8 cellular contexts compared by ENCODE assay signal in the genomic region with DNA sequence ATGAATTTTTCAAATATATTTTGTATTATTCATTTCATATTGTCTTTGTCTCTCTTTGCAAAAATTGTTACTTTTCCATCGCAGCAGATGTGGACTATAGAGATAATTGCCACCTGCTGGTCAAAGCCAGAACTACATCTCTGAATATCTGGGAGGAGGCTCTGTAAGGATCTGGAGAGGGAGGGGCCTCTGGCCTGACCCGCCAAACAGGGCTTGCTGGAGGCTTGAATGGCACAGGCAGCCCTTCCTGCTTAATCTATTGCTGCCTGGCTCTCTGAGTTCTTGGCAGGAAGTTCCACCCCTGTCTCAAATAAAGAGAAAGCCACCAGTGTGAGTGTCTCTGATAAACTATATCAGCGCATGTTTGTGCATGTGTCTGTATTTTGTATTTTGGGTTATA.
DNase-seq lines count a peak whose midpoint lies in the region; ATAC-seq, FAIRE-seq and TF ChIP-seq lines count a peak whose summit lies in the region.

No MANE protein-coding gene starts in this region.

- H3K9me3 ChIP-seq in astrocyte (ENCODE audit: insufficient read depth, low read depth, low read length) = no peaks in the 10 kb centered on the region
- H3K9me3 ChIP-seq in gastrocnemius medialis = no peaks in the 10 kb centered on the region

- H3K4me2 ChIP-seq in astrocyte (ENCODE audit: low read length) = peak overlapping the region; percentile 68

- no peaks in the 10 kb centered on the region for H3K9me3 Mint-ChIP-seq in astrocyte (ENCODE audit: unreplicated experiment)

- in situ Hi-C loops in gastrocnemius medialis (cut with MboI; ENCODE audit: low sequenced_read_pairs in 4 of 4) = loop anchor here in 3 of 4 donors (10.0 to 25.0 kb wide), 4 partner anchors 205 to 387 kb away; a partner anchor contains a TSS

- H3K36me3 ChIP-seq in astrocyte (ENCODE audit: insufficient read depth, low read length) = no peaks in the 10 kb centered on the region
- H3K36me3 ChIP-seq in gastrocnemius medialis = no peaks in the 10 kb centered on the region

- H3K4me3 ChIP-seq in astrocyte (ENCODE audit: insufficient read depth, low read depth, low read length) (no peak overlapping the region), gastrocnemius medialis (no peak overlapping the region)

- peak overlapping the region; percentile 63 for H2AFZ ChIP-seq in astrocyte (ENCODE audit: low read depth, low read length)

- H3K27ac ChIP-seq in astrocyte (ENCODE audit: low read depth, low read length) = no peak overlapping the region
- H3K27ac ChIP-seq in gastrocnemius medialis = no peak overlapping the region

- TF ChIP-seq CTCF in astrocyte (IDR thresholded peaks at IDR 0.05; ENCODE audit: insufficient read depth, low read depth, low read length) (peak; percentile 52), gastrocnemius medialis (IDR thresholded peaks at IDR 0.05 in 4 of 5, conservative IDR thresholded peaks at IDR 0.05 in 1 of 5) (peak; percentile 39 to 69 (median 61))

- intact Hi-C loops in gastrocnemius medialis (cut with DNase I; ENCODE audit: low total_unique reads) = loop anchor here (1.0 to 5.0 kb wide), 2 partner anchors 202 to 384 kb away; no protein-coding TSS in a partner anchor

- H3K36me3 Mint-ChIP-seq in astrocyte (ENCODE audit: low read depth, unreplicated experiment) = no peaks in the 10 kb centered on the region

- H3K27me3 ChIP-seq in astrocyte (ENCODE audit: insufficient read depth, low read length) (no peaks in the 10 kb centered on the region), gastrocnemius medialis (no peaks in the 10 kb centered on the region)

- no peaks in the 10 kb centered on the region for H3K79me2 ChIP-seq in astrocyte (ENCODE audit: insufficient read depth, low read length)

- H3K4me1 ChIP-seq in astrocyte (ENCODE audit: insufficient read depth, low read length) (no peaks in the 10 kb centered on the region), gastrocnemius medialis (no peaks in the 10 kb centered on the region)

- no peak for TF ChIP-seq POLR2A in gastrocnemius medialis (IDR thresholded peaks at IDR 0.05)

- H3K4me1 Mint-ChIP-seq in astrocyte (ENCODE audit: low read depth, unreplicated experiment) = no peaks in the 10 kb centered on the region

- no peaks in the 10 kb centered on the region for H4K20me1 ChIP-seq in astrocyte (ENCODE audit: insufficient read depth, low read length)

- ATAC-seq in GM18517 (IDR thresholded peaks at IDR 0.05; ENCODE audit: unreplicated experiment) (peak; percentile 97), HG03039 (IDR thresholded peaks at IDR 0.05; ENCODE audit: unreplicated experiment) (peak; percentile 100), gastrocnemius medialis (peak; percentile 65 to 84)

- no peak overlapping the region for H3K9ac ChIP-seq in astrocyte (ENCODE audit: low read length)

- H3K4me3 Mint-ChIP-seq in astrocyte (ENCODE audit: unreplicated experiment) = no peak overlapping the region

- no peaks in the 10 kb centered on the region for H3K27me3 Mint-ChIP-seq in astrocyte (ENCODE audit: low read depth, unreplicated experiment)

- DNase-seq in NCI-H2029 treated with DMSO at 0.1 percent for 48 hours (lab: John Stamatoyannopoulos, UW) = peak; percentile 25
- peak; percentile 19 for DNase-seq in T1000 (lab: John Stamatoyannopoulos, UW)
- DNase-seq in astrocyte (ENCODE audit: low read depth) = peak; percentile 62
- DNase-seq in hepatic stellate cell (ENCODE audit: low spot score) = peak; percentile 44
- DNase-seq in gastrocnemius medialis = peak; percentile 37 to 54

- H3K27ac Mint-ChIP-seq in astrocyte (ENCODE audit: unreplicated experiment) = no peak overlapping the region

- FAIRE-seq in A204.1 (lab: Jason Lieb, UNC) (peak; percentile 99), astrocyte (lab: Jason Lieb, UNC) (peak; percentile 100)
